Comparison of ENCODE assay signal across 15 cellular contexts in genomic region chr22:26552466-26552865, GRCh38. TPM values are rescaled to one million over a fixed set of nuclear protein-coding genes. Genes with fewer than 3 reads are reported as not detected.
DNase-seq lines count a peak whose midpoint lies in the region; ATAC-seq and TF ChIP-seq lines count a peak whose summit lies in the region.
"Had no signal": no experiment of that assay in that cellular context is flagged by ENCODE, and none has a peak within 500 bp of the region (broad histone marks: within the 10 kb centered on the region; RNA-seq: fewer than 3 reads in every experiment).

No MANE protein-coding gene starts in this region.

- H3K9me3 ChIP-seq in GM23248 (ENCODE audit: low read depth) (no peaks in the 10 kb centered on the region), RWPE2 (ENCODE audit: severe bottlenecking) (no peaks in the 10 kb centered on the region)
- H3K9me3 ChIP-seq in CD4-positive, alpha-beta memory T cell (ENCODE audit: control insufficient read depth in 1 of 2, low read length in 2 of 2), result no peaks in the 10 kb centered on the region

- H3K27ac Mint-ChIP-seq in CD4-positive, alpha-beta memory T cell, result no peak overlapping the region
- H3K27ac Mint-ChIP-seq: activated naive CD4-positive, alpha-beta T cell treated with anti-CD3 and anti-CD28 coated beads for 36 hours; dendritic cell treated with granulocyte-macrophage colony-stimulating factor and Interleukin-4, amounts not matched to agents 40 ng/mL and 50 ng/mL, for 4 days had no signal

- no peaks in the 10 kb centered on the region for H3K27me3 Mint-ChIP-seq in CD4-positive, alpha-beta memory T cell
- H3K27me3 Mint-ChIP-seq: dendritic cell treated with granulocyte-macrophage colony-stimulating factor and Interleukin-4, amounts not matched to agents 40 ng/mL and 50 ng/mL, for 4 days had no signal

- POLR2A ChIA-PET in CD4-positive, alpha-beta memory T cell (lab: Charles Lee; ENCODE audit: partially characterized antibody), result no interaction called here

- 83% methylated on average over 10 of the region's 10 CpGs for WGBS in GM23248 (ENCODE audit: low coverage in 1 of 2, low lambda C conversion rate in 2 of 2, missing lambda C conversion rate in 2 of 2), 2 experiments

- peak; percentile 12 for DNase-seq in GM23248
- DNase-seq in RWPE2 (ENCODE audit: low spot score), result no peak
- peak; percentile 86 for DNase-seq in fibroblast of peridontal ligament (ENCODE audit: extremely low read depth)
- peak; percentile 62 for DNase-seq in skeletal muscle cell (ENCODE audit: low read depth)
- DNase-seq in activated CD4-positive, CD25-positive, alpha-beta regulatory T cell treated with anti-CD3 and anti-CD28 coated beads, Interleukin-2, amount 50 U/mL, for 72 hours, result no peak
- no peak for DNase-seq in CD4-positive, alpha-beta memory T cell
- DNase-seq: activated CD4-positive, alpha-beta T cell treated with anti-CD3 and anti-CD28 coated beads, Interleukin-2, amount 50 U/mL, for 4 hours; activated naive CD4-positive, alpha-beta T cell treated with anti-CD3 and anti-CD28 coated beads for 36 hours; H7; NCI-H1105; occipital lobe had no signal

- H3K27ac ChIP-seq in GM23248 (peak overlapping the region; percentile 89), RWPE2 (ENCODE audit: poor library complexity, severe bottlenecking) (peak overlapping the region; percentile 87)
- H3K27ac ChIP-seq in CD4-positive, alpha-beta memory T cell (ENCODE audit: low read depth, low read length), result no peak overlapping the region
- H3K27ac ChIP-seq: hepatocyte had no signal

- ATAC-seq in RWPE2 (ENCODE audit: low read depth) (no peak), GM21447 (IDR thresholded peaks at IDR 0.05; ENCODE audit: unreplicated experiment) (no peak)
- ATAC-seq: sciatic nerve had no signal

- no peak overlapping the region for H2AFZ ChIP-seq in GM23248
- H2AFZ ChIP-seq: hepatocyte had no signal

- peaks cover 10 to 31% (median 21%) of the 10 kb centered on the region in 4 donors for H3K4me1 Mint-ChIP-seq in CD4-positive, alpha-beta memory T cell

- H4K20me1 ChIP-seq in GM23248 (ENCODE audit: insufficient read depth), result no peaks in the 10 kb centered on the region

- no peaks in the 10 kb centered on the region for H3K9me2 ChIP-seq in GM23248 (ENCODE audit: insufficient read depth)

- H3K4me3 ChIP-seq in GM23248 (no peak overlapping the region), RWPE2 (ENCODE audit: severe bottlenecking) (no peak overlapping the region), skeletal muscle cell (ENCODE audit: low read depth, low read length) (no peak overlapping the region)
- H3K4me3 ChIP-seq in CD4-positive, alpha-beta memory T cell (ENCODE audit: low read length in 2 of 2), result no peak overlapping the region
- H3K4me3 ChIP-seq: hepatocyte had no signal

- H3K9ac ChIP-seq in GM23248, result peak overlapping the region; percentile 68

- CTCF ChIA-PET in CD4-positive, alpha-beta memory T cell (lab: Charles Lee; ENCODE audit: partially characterized antibody), result no interaction called here

- no peak for TF ChIP-seq CTCF in RWPE2 (IDR thresholded peaks at IDR 0.05; ENCODE audit: poor library complexity, severe bottlenecking)

- H3K4me1 ChIP-seq in GM23248 (ENCODE audit: insufficient read depth) (peaks cover 38% of the 10 kb centered on the region), RWPE2 (ENCODE audit: insufficient read depth, poor library complexity, severe bottlenecking) (peaks cover 18% of the 10 kb centered on the region)
- H3K4me1 ChIP-seq in CD4-positive, alpha-beta memory T cell (ENCODE audit: insufficient read depth, low read length), result no peaks in the 10 kb centered on the region

- intact Hi-C loops in CD4-positive, alpha-beta memory T cell (cut with micrococcal nuclease), result no loop called here

- peaks cover 55% of the 10 kb centered on the region for H3K79me2 ChIP-seq in GM23248 (ENCODE audit: insufficient read depth)

- H3K9me3 Mint-ChIP-seq in CD4-positive, alpha-beta memory T cell, result peaks cover 0 to 2% (median 0%) of the 10 kb centered on the region in 8 donors
- H3K9me3 Mint-ChIP-seq: activated naive CD4-positive, alpha-beta T cell treated with anti-CD3 and anti-CD28 coated beads for 36 hours; dendritic cell treated with granulocyte-macrophage colony-stimulating factor and Interleukin-4, amounts not matched to agents 40 ng/mL and 50 ng/mL, for 4 days had no signal

- peaks cover 0 to 4% of the 10 kb centered on the region in 2 donors for H3K36me3 Mint-ChIP-seq in CD4-positive, alpha-beta memory T cell

- in situ Hi-C loops in GM23248 (cut with MboI), result no loop called here

- H3K27me3 ChIP-seq in GM23248 (replicated peaks; ENCODE audit: insufficient read depth) (no peaks in the 10 kb centered on the region), RWPE2 (ENCODE audit: insufficient read depth, poor library complexity, severe bottlenecking) (no peaks in the 10 kb centered on the region)
- no peaks in the 10 kb centered on the region for H3K27me3 ChIP-seq in CD4-positive, alpha-beta memory T cell (ENCODE audit: insufficient read depth, low read length)
- H3K27me3 ChIP-seq: hepatocyte had no signal

- H3K36me3 ChIP-seq in GM23248 (ENCODE audit: low read depth) (no peaks in the 10 kb centered on the region), RWPE2 (ENCODE audit: low read depth) (0 out of 2 replicates have a peak, but pooled peaks cover 5% of the 10 kb centered on the region)
- no peaks in the 10 kb centered on the region for H3K36me3 ChIP-seq in CD4-positive, alpha-beta memory T cell (ENCODE audit: insufficient read depth, low read length)

- H3K4me2 ChIP-seq in GM23248 (ENCODE audit: unreplicated experiment), result no peak overlapping the region
- H3K4me2 ChIP-seq: hepatocyte had no signal

- H3K4me3 Mint-ChIP-seq in CD4-positive, alpha-beta memory T cell, result no peak overlapping the region
- H3K4me3 Mint-ChIP-seq: activated naive CD4-positive, alpha-beta T cell treated with anti-CD3 and anti-CD28 coated beads for 36 hours; dendritic cell treated with granulocyte-macrophage colony-stimulating factor and Interleukin-4, amounts not matched to agents 40 ng/mL and 50 ng/mL, for 4 days had no signal

- peaks cover 16% of the 10 kb centered on the region for H3F3A ChIP-seq in GM23248 (ENCODE audit: insufficient read depth)

RNA-seq across cellular contexts. Expression of gene TPST2, which starts 37.5 kb away (rescaled TPM):
- total RNA-seq in GM23248 (2014; rRNA removed; shearing (Covaris generic)), result 38.7 and 58.3 TPM in 2 replicates
- polyA plus RNA-seq in GM23248 (2016; fragmentation: Nextera tagmentation; extraction: Ambion mirVana), result 34.1 and 35.1 TPM in 2 replicates
- 10 to 100 TPM; 23.9 to 27.9 TPM for total RNA-seq in CD4-positive, alpha-beta memory T cell
- 10 to 100 TPM; 46.6 to 47.8 TPM for polyA plus RNA-seq in CD4-positive, alpha-beta memory T cell

RNA-seq across cellular contexts. Expression of gene TFIP11, which starts 40.2 kb away (rescaled TPM):
- total RNA-seq in GM23248 (2014; rRNA removed; shearing (Covaris generic)), result 30.1 and 41.9 TPM in 2 replicates
- 22.5 and 23.1 TPM in 2 replicates for polyA plus RNA-seq in GM23248 (2016; fragmentation: Nextera tagmentation; extraction: Ambion mirVana)
- 10 to 100 TPM; 72.7 to 74.5 TPM for total RNA-seq in CD4-positive, alpha-beta memory T cell
- polyA plus RNA-seq in CD4-positive, alpha-beta memory T cell, result 10 to 100 TPM; 22.2 to 45.4 TPM

Comparison
In these comparisons a context has a peak if more than half of its experiments do, and no peak if none do; other contexts are left out.
1. DNase-seq: peak in GM23248 (single experiment), fibroblast of peridontal ligament (single experiment) and skeletal muscle cell (single experiment); none in RWPE2 (single experiment), activated CD4-positive, CD25-positive, alpha-beta regulatory T cell treated with anti-CD3 and anti-CD28 coated beads, Interleukin-2, amount 50 U/mL, for 72 hours (single experiment) and CD4-positive, alpha-beta memory T cell (0 of 5).